In the genomic region with DNA sequence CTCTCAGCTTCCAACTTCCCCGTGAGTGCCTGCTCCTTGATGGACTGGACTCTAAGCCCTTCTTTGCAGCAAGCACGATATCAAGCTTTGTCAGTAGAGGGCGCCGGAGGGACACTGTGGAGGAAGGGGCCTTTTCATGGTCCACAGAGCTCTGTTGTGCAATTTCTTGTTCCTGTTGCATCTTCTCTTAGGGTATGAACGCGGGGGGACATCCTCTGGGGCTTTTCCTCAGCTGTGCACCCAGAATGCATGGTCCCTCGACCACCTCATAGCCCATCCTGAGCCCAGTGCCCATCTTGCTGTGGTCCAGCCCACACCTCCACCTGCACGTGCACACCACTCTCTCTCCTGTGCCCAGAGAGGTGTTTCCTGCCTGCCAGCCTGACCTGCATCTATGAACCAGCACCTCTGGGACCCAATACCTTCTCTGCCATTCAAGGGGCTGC, we compare ENCODE assay signal across 8 cellular contexts.
A peak's percentile ranks its signal among the peaks of the same experiment; 100 is the strongest.
DNase-seq lines count a peak whose midpoint lies in the region; ATAC-seq and TF ChIP-seq lines count a peak whose summit lies in the region.

No MANE protein-coding gene starts in this region.

- WGBS in tibial nerve, 2 donors = 9 to 13% methylated on average over 8 of the region's 8 CpGs

- no peak for TF ChIP-seq POLR2A in tibial nerve (IDR thresholded peaks at IDR 0.05)

- peak overlapping the region; percentile 38; the same call in 1 of the 2 replicates for H3K9ac ChIP-seq in Karpas-422 (ENCODE audit: low read length)
- H3K9ac ChIP-seq in OCI-LY1 (ENCODE audit: low read length) = no peak overlapping the region
- H3K9ac ChIP-seq in neural cell (ENCODE audit: low read length) = no peak overlapping the region

- H3K9me2 ChIP-seq in Karpas-422 (replicated peaks; ENCODE audit: insufficient read depth, low read length) (no peaks in the 10 kb centered on the region), OCI-LY1 (ENCODE audit: low read depth, low read length) (no peaks in the 10 kb centered on the region), neural cell (ENCODE audit: insufficient read depth, low read length) (no peaks in the 10 kb centered on the region)

- TF ChIP-seq EP300 in neural cell (conservative IDR thresholded peaks at IDR 0.05; ENCODE audit: poor library complexity, severe bottlenecking) = peak; percentile 20
- no peak for TF ChIP-seq EP300 in tibial nerve (IDR thresholded peaks at IDR 0.05)

- TF ChIP-seq RAD21 in neural cell (conservative IDR thresholded peaks at IDR 0.05) = peak; percentile 92

- peak; percentile 91 for DNase-seq in DMS 273 (lab: John Stamatoyannopoulos, UW; ENCODE audit: unreplicated experiment)
- DNase-seq in Karpas-422 = peak; percentile 94
- DNase-seq in activated T-cell treated with anti-CD3 and anti-CD28 coated beads, Interleukin-2, amount 50 U/mL, for 48 hours = peak; percentile 83 to 85
- DNase-seq in fibroblast of the conjunctiva (ENCODE audit: low read depth) = peak; percentile 75
- peak; percentile 65 to 92 for DNase-seq in tibial nerve (ENCODE audit: low spot score in 2 of 2)

- ATAC-seq in GM21825 (IDR thresholded peaks at IDR 0.05; ENCODE audit: unreplicated experiment) = no peak

- no peaks in the 10 kb centered on the region for H3K27me3 ChIP-seq in Karpas-422 (ENCODE audit: low read length)
- H3K27me3 ChIP-seq in OCI-LY1 (ENCODE audit: insufficient read depth, low read length) = no peaks in the 10 kb centered on the region
- no peaks in the 10 kb centered on the region for H3K27me3 ChIP-seq in neural cell (ENCODE audit: insufficient read depth, low read depth, low read length)
- H3K27me3 ChIP-seq in tibial nerve = no peaks in the 10 kb centered on the region

- H3K4me2 ChIP-seq in Karpas-422 (ENCODE audit: low read depth, low read length, poor library complexity, severe bottlenecking) = no peak overlapping the region
- no peak overlapping the region for H3K4me2 ChIP-seq in OCI-LY1 (ENCODE audit: low read length)
- no peak overlapping the region for H3K4me2 ChIP-seq in neural cell (ENCODE audit: low read length)

- no peak overlapping the region for H2AFZ ChIP-seq in Karpas-422 (ENCODE audit: low read length)
- H2AFZ ChIP-seq in OCI-LY1 (ENCODE audit: low read length) = no peak overlapping the region
- H2AFZ ChIP-seq in neural cell (ENCODE audit: low read depth, low read length) = no peak overlapping the region

- H3K4me3 ChIP-seq in Karpas-422 (ENCODE audit: low read length) (no peak overlapping the region), OCI-LY1 (ENCODE audit: low read depth, low read length, poor library complexity, severe bottlenecking) (no peak overlapping the region), neural cell (ENCODE audit: low read length) (no peak overlapping the region), tibial nerve (no peak overlapping the region)

- H3F3A ChIP-seq in OCI-LY1 (ENCODE audit: insufficient read depth, low read length) (no peaks in the 10 kb centered on the region), neural cell (ENCODE audit: insufficient read depth, low read length, poor library complexity, severe bottlenecking) (no peaks in the 10 kb centered on the region)

- no peaks in the 10 kb centered on the region for H3K36me3 ChIP-seq in Karpas-422 (ENCODE audit: insufficient read depth, low read length)
- no peaks in the 10 kb centered on the region for H3K36me3 ChIP-seq in OCI-LY1 (ENCODE audit: insufficient read depth, low read length)
- H3K36me3 ChIP-seq in neural cell (ENCODE audit: insufficient read depth, low read length) = no peaks in the 10 kb centered on the region
- H3K36me3 ChIP-seq in tibial nerve = no peaks in the 10 kb centered on the region

- peaks cover 2% of the 10 kb centered on the region; the same call in 1 of the 2 replicates for H3K4me1 ChIP-seq in Karpas-422 (ENCODE audit: low read length)
- no peaks in the 10 kb centered on the region for H3K4me1 ChIP-seq in OCI-LY1 (ENCODE audit: insufficient read depth, low read length, severe bottlenecking)
- no peaks in the 10 kb centered on the region for H3K4me1 ChIP-seq in tibial nerve

- no peaks in the 10 kb centered on the region for H3K9me3 ChIP-seq in Karpas-422 (ENCODE audit: low read length)
- no peaks in the 10 kb centered on the region for H3K9me3 ChIP-seq in OCI-LY1 (ENCODE audit: low read length)
- no peaks in the 10 kb centered on the region for H3K9me3 ChIP-seq in neural cell (ENCODE audit: low read length)
- H3K9me3 ChIP-seq in tibial nerve = peaks cover 0 to 24% (median 0%) of the 10 kb centered on the region in 4 donors

- H3K79me2 ChIP-seq in Karpas-422 (ENCODE audit: low read length) = no peaks in the 10 kb centered on the region
- H3K79me2 ChIP-seq in OCI-LY1 (ENCODE audit: insufficient read depth, low read length) = no peaks in the 10 kb centered on the region
- no peaks in the 10 kb centered on the region for H3K79me2 ChIP-seq in neural cell (replicated peaks; ENCODE audit: insufficient read depth, low read length)

- no peak overlapping the region for H3K27ac ChIP-seq in Karpas-422 (ENCODE audit: low read length)
- no peak overlapping the region for H3K27ac ChIP-seq in OCI-LY1 (ENCODE audit: low read depth, low read length, poor library complexity, severe bottlenecking)
- H3K27ac ChIP-seq in neural cell (ENCODE audit: low read length) = no peak overlapping the region
- H3K27ac ChIP-seq in tibial nerve = no peak overlapping the region

- TF ChIP-seq CTCF in OCI-LY1 (IDR thresholded peaks at IDR 0.05; ENCODE audit: low read length) (peak; percentile 82), neural cell (IDR thresholded peaks at IDR 0.05; ENCODE audit: poor library complexity, severe bottlenecking) (peak; percentile 90), tibial nerve (IDR thresholded peaks at IDR 0.05) (peak; percentile 41 to 52 (median 52))

- no peaks in the 10 kb centered on the region for H4K20me1 ChIP-seq in Karpas-422 (ENCODE audit: insufficient read depth, low read depth, low read length)
- no peaks in the 10 kb centered on the region for H4K20me1 ChIP-seq in OCI-LY1 (ENCODE audit: insufficient read depth, low read length)
- H4K20me1 ChIP-seq in neural cell (ENCODE audit: insufficient read depth) = no peaks in the 10 kb centered on the region

TF ChIP-seq in neural cell, 6 proteins besides CTCF, POLR2A, EP300 and RAD21:
- TF ChIP-seq SMC3 (conservative IDR thresholded peaks at IDR 0.05; ENCODE audit: poor library complexity) (peak; percentile 94), EZH2 (IDR thresholded peaks at IDR 0.05; ENCODE audit: borderline replicate concordance, insufficient read depth, low read length, poor library complexity, severe bottlenecking) (no peak)
- TF ChIP-seq, protein P1, sequence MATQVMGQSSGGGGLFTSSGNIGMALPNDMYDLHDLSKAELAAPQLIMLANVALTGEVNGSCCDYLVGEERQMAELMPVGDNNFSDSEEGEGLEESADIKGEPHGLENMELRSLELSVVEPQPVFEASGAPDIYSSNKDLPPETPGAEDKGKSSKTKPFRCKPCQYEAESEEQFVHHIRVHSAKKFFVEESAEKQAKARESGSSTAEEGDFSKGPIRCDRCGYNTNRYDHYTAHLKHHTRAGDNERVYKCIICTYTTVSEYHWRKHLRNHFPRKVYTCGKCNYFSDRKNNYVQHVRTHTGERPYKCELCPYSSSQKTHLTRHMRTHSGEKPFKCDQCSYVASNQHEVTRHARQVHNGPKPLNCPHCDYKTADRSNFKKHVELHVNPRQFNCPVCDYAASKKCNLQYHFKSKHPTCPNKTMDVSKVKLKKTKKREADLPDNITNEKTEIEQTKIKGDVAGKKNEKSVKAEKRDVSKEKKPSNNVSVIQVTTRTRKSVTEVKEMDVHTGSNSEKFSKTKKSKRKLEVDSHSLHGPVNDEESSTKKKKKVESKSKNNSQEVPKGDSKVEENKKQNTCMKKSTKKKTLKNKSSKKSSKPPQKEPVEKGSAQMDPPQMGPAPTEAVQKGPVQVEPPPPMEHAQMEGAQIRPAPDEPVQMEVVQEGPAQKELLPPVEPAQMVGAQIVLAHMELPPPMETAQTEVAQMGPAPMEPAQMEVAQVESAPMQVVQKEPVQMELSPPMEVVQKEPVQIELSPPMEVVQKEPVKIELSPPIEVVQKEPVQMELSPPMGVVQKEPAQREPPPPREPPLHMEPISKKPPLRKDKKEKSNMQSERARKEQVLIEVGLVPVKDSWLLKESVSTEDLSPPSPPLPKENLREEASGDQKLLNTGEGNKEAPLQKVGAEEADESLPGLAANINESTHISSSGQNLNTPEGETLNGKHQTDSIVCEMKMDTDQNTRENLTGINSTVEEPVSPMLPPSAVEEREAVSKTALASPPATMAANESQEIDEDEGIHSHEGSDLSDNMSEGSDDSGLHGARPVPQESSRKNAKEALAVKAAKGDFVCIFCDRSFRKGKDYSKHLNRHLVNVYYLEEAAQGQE (IDR thresholded peaks at IDR 0.05; ENCODE audit: borderline replicate concordance) = no peak
